2 cellular contexts compared by ENCODE assay signal in genomic region chr2:56288863-56289580, GRCh38.
TF ChIP-seq lines count a peak whose summit lies in the region.

No MANE protein-coding gene starts in this region.

TF ChIP-seq in SK-N-SH, 30 proteins besides CTCF, POLR2A, EP300 and RAD21 (continued from another document):
- TF ChIP-seq REST (IDR thresholded peaks at IDR 0.05; ENCODE audit: low read depth, low read length) (no peak), RXRA (IDR thresholded peaks at IDR 0.05; ENCODE audit: borderline replicate concordance, low read depth) (no peak)

TF ChIP-seq in SK-N-SH treated with all-trans-retinoic acid at 6 μM for 48 hours, 23 proteins besides CTCF, POLR2A, EP300 and RAD21 (continued from another document):
- TF ChIP-seq TSHZ2 (CRISPR knock-in tag; IDR thresholded peaks at IDR 0.05): no peak
- TF ChIP-seq TOX (CRISPR knock-in tag; IDR thresholded peaks at IDR 0.05; ENCODE audit: borderline replicate concordance): no peak
- TF ChIP-seq CSDC2 (CRISPR knock-in tag; IDR thresholded peaks at IDR 0.05): no peak
